9 cellular contexts compared by ENCODE assay signal in the genomic region with DNA sequence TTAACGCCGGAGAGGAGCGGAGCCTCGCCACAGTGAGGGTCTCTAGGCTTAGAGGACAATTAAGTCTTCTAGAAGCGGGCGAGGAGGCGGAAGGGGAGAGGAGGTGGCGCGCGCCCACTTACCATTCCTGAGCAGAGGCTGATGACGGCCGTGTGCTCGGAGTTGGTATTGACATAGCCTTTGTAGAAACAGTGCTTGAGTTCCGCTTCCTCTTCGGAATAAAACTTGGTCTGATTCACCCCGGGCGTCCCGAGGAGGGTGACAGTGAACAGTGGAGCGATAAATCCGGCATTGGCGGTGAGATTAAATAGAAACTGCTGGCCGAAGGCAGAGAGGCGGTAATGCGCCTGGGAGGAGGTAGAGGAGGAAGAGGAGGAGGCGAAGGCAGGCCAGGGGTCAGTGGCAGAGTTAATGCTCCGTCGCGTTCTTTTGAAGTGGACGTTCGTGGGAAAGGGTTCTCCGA. TPM values are rescaled to one million over a fixed set of nuclear protein-coding genes. Genes with fewer than 3 reads are reported as not detected.
DNase-seq lines count a peak whose midpoint lies in the region; ATAC-seq and TF ChIP-seq lines count a peak whose summit lies in the region.
"Had no signal": no experiment of that assay in that cellular context is flagged by ENCODE, and none has a peak within 500 bp of the region (broad histone marks: within the 10 kb centered on the region; RNA-seq: fewer than 3 reads in every experiment).

No MANE protein-coding gene starts in this region.

- H3K27me3 Mint-ChIP-seq in neural crest cell (ENCODE audit: low read depth): peaks cover 2% of the 10 kb centered on the region

- H3K79me2 ChIP-seq in PC-3 (ENCODE audit: low read length): no peaks in the 10 kb centered on the region

- H3K27ac ChIP-seq in PC-3 (ENCODE audit: low read length): no peak overlapping the region
- peak overlapping the region; percentile 82 to 96 (median 87) for H3K27ac ChIP-seq in esophagus squamous epithelium
- H3K27ac ChIP-seq: HL-60 had no signal

- peak overlapping the region; percentile 68; the same call in 1 of the 2 replicates for H3K9ac ChIP-seq in ES-I3 (ENCODE audit: low read depth, low read length)
- H3K9ac ChIP-seq in PC-3 (ENCODE audit: low read length): no peak overlapping the region

- intact Hi-C loops in PC-3 (cut with micrococcal nuclease): no loop called here
- intact Hi-C loops in esophagus squamous epithelium (cut with DNase I): loop anchor here (10.0 kb wide), 1 partner anchor 152 kb away; no protein-coding TSS in a partner anchor

- POLR2A ChIA-PET in PC-3 (lab: Charles Lee; ENCODE audit: unreplicated experiment): no interaction called here

- no TSS peak for BruUV-seq in PC-3 (replicated peaks; lab: Mats Ljungman, UMichigan)

- H3K9me2 ChIP-seq in PC-3 (replicated peaks; ENCODE audit: low read length): no peaks in the 10 kb centered on the region

- no peaks in the 10 kb centered on the region for H3F3A ChIP-seq in PC-3 (ENCODE audit: low read length, unreplicated experiment)

- WGBS in esophagus squamous epithelium, 2 donors: 0 to 3% methylated on average over 27 to 29 of the region's 31 CpGs

- no peaks in the 10 kb centered on the region for H4K20me1 ChIP-seq in PC-3 (ENCODE audit: low read length)

- peaks cover 33% of the 10 kb centered on the region for H3K27me3 ChIP-seq in PC-3 (ENCODE audit: low read length)
- peaks cover 0 to 70% (median 0%) of the 10 kb centered on the region in 4 donors for H3K27me3 ChIP-seq in esophagus squamous epithelium

- peaks cover 51% of the 10 kb centered on the region for H3K4me1 Mint-ChIP-seq in neural crest cell

- H3K9me3 Mint-ChIP-seq in neural crest cell: no peaks in the 10 kb centered on the region

- DNase-seq in PC-3 (peak; percentile 2), esophagus squamous epithelium (lab: John Stamatoyannopoulos, UW) (no peak), neural crest cell (ENCODE audit: low read depth, low spot score) (no peak), DMS153 treated with DMSO at 0.1 percent for 48 hours (lab: John Stamatoyannopoulos, UW; ENCODE audit: unreplicated experiment) (no peak)
- DNase-seq in activated CD4-positive, alpha-beta T cell treated with anti-CD3 and anti-CD28 coated beads, Interleukin-2, amount 50 U/mL, for 4 hours: no peak

- no peak for TF ChIP-seq POLR2A in esophagus squamous epithelium (IDR thresholded peaks at IDR 0.05)

- TF ChIP-seq CTCF in PC-3 (conservative IDR thresholded peaks at IDR 0.05; ENCODE audit: low read depth, low read length) (no peak), esophagus squamous epithelium (IDR thresholded peaks at IDR 0.05) (no peak), neural crest cell (conservative IDR thresholded peaks at IDR 0.05) (no peak)

- H3K36me3 ChIP-seq in ES-I3 (ENCODE audit: insufficient read depth, low read length): no peaks in the 10 kb centered on the region
- no peaks in the 10 kb centered on the region for H3K36me3 ChIP-seq in PC-3 (ENCODE audit: low read depth, low read length)
- H3K36me3 ChIP-seq in esophagus squamous epithelium: no peaks in the 10 kb centered on the region

- CTCF ChIA-PET in PC-3 (lab: Charles Lee): no interaction called here

- peak overlapping the region; percentile 89 for H3K27ac Mint-ChIP-seq in neural crest cell (ENCODE audit: unreplicated experiment)

- H3K9me3 ChIP-seq in ES-I3 (ENCODE audit: control insufficient read depth, insufficient read depth, low read length) (no peaks in the 10 kb centered on the region), PC-3 (ENCODE audit: low read length) (no peaks in the 10 kb centered on the region), esophagus squamous epithelium (no peaks in the 10 kb centered on the region)

- H3K4me2 ChIP-seq in PC-3 (ENCODE audit: low read length): peak overlapping the region; percentile 54

- H3K4me3 Mint-ChIP-seq in neural crest cell: peak overlapping the region; percentile 94

- H3K36me3 Mint-ChIP-seq in neural crest cell (ENCODE audit: low read depth): no peaks in the 10 kb centered on the region

- H2AFZ ChIP-seq in PC-3 (ENCODE audit: low read length): peak overlapping the region; percentile 45; the same call in 1 of the 2 replicates

- H3K4me3 ChIP-seq in PC-3 (ENCODE audit: low read length) (peak overlapping the region; percentile 42; the same call in 1 of the 2 replicates), esophagus squamous epithelium (peak overlapping the region; percentile 44 to 70 (median 60))

- no peak; the same call in 1 of the 2 replicates for ATAC-seq in PC-3
- ATAC-seq in HG02884 (IDR thresholded peaks at IDR 0.05; ENCODE audit: unreplicated experiment): no peak
- no peak for ATAC-seq in GM18861 (IDR thresholded peaks at IDR 0.05; ENCODE audit: unreplicated experiment)

- H3K4me1 ChIP-seq in ES-I3 (ENCODE audit: insufficient read depth, low read length) (peaks cover 28% of the 10 kb centered on the region), PC-3 (ENCODE audit: insufficient read depth, low read length) (no peaks in the 10 kb centered on the region), esophagus squamous epithelium (peaks cover 0 to 66% (median 0%) of the 10 kb centered on the region in 3 donors)

RNA-seq across cellular contexts. Expression of a gene that starts 1.3 kb away (rescaled TPM):
- total RNA-seq in PC-3 (2014; rRNA removed) (0.55 TPM in 1 of 2 replicates, not detected in the other), esophagus squamous epithelium (10 to 100 TPM in 1 of 4 donors, 1 to 10 TPM in 3; 3.1 to 15.1 (median 5.9) TPM), neural crest cell (13.8 and 15.1 TPM in 2 replicates)
